ENCODE assay signal across 10 cellular contexts in the genomic region with DNA sequence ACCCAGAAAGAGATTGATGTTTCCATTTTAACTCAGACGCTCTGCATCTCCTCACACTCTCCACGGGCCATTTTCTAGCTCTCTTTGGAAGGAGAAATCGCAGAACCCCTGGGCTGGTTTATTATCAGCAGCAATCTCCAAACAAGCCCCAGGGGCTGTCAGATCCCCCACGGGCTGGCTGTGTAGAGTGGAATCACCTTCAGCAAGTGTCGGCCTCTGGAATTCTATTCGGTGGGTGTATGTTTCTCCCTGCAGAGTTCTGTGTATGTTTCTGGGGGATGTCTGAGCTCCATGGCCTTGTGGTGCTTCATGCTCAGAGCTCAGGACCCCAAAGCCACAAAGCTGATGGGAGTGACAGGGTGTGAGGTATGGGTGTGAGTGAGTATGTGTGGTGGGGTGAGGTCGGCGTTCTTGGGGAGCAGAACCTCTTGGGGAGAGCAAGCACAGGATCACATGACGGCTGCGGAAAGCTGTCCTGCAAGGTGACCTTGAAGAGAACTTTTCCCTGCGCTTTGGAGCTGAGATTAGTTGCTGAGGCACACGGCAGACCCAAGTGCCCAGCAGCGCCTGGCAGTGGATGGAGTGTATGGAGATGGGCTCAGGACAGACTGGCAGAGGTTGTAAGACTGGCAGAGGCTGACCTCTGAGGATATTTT. TPM values are rescaled to one million over a fixed set of nuclear protein-coding genes. Genes with fewer than 3 reads are reported as not detected.
DNase-seq lines count a peak whose midpoint lies in the region; ATAC-seq and TF ChIP-seq lines count a peak whose summit lies in the region.
"Had no signal": no experiment of that assay in that cellular context is flagged by ENCODE, and none has a peak within 500 bp of the region (broad histone marks: within the 10 kb centered on the region; RNA-seq: fewer than 3 reads in every experiment).

No MANE protein-coding gene starts in this region.

- H3K9me3 ChIP-seq in breast epithelium: no peaks in the 10 kb centered on the region
- no peaks in the 10 kb centered on the region for H3K9me3 ChIP-seq in mammary epithelial cell (replicated peaks; ENCODE audit: insufficient read depth, low read length)
- H3K9me3 ChIP-seq in psoas muscle: no peaks in the 10 kb centered on the region
- H3K9me3 ChIP-seq: A549 had no signal

- TF ChIP-seq CTCF in breast epithelium (IDR thresholded peaks at IDR 0.05) (no peak), mammary epithelial cell (conservative IDR thresholded peaks at IDR 0.05 in 1 of 2, IDR thresholded peaks at IDR 0.05 in 1 of 2; ENCODE audit: extremely low read depth in 1 of 2, insufficient read depth in 1 of 2, low read depth in 1 of 2, low read length in 2 of 2) (no peak), psoas muscle (IDR thresholded peaks at IDR 0.05) (no peak)

- H3K27me3 ChIP-seq in breast epithelium (no peaks in the 10 kb centered on the region), mammary epithelial cell (ENCODE audit: insufficient read depth, low read length) (no peaks in the 10 kb centered on the region), psoas muscle (ENCODE audit: insufficient read depth in 3 of 3, low read length in 2 of 3) (no peaks in the 10 kb centered on the region)

- dilution Hi-C loops in mammary epithelial cell (cut with HindIII; ENCODE audit: low sequenced_read_pairs): no loop called here

- peaks cover 1% of the 10 kb centered on the region for H3K79me2 ChIP-seq in mammary epithelial cell (ENCODE audit: insufficient read depth, low read length)

- DNase-seq in breast epithelium (ENCODE audit: low spot score in 2 of 2): no peak
- DNase-seq in mammary epithelial cell: no peak
- peak; percentile 65 for DNase-seq in left ventricle myocardium superior
- DNase-seq in psoas muscle: no peak
- DNase-seq in T-helper 2 cell: no peak
- DNase-seq in effector CD4-positive, alpha-beta T cell: no peak
- no peak for DNase-seq in cerebellar nuclear complex (lab: John Stamatoyannopoulos, UW)

- H3K36me3 ChIP-seq in breast epithelium: no peaks in the 10 kb centered on the region
- no peaks in the 10 kb centered on the region for H3K36me3 ChIP-seq in mammary epithelial cell (ENCODE audit: insufficient read depth, low read length)
- H3K36me3 ChIP-seq in psoas muscle (ENCODE audit: insufficient read depth in 1 of 2, low read depth in 1 of 2): no peaks in the 10 kb centered on the region

- intact Hi-C loops in breast epithelium (cut with DNase I; ENCODE audit: low total_unique reads): no loop called here
- intact Hi-C loops in mammary epithelial cell (cut with micrococcal nuclease): no loop called here
- intact Hi-C loops in left ventricle myocardium superior (cut with micrococcal nuclease): no loop called here
- intact Hi-C loops in psoas muscle (cut with DNase I): loop anchor here (5.0 kb wide), 1 partner anchor 34 kb away; no protein-coding TSS in a partner anchor

- H3K4me3 ChIP-seq in breast epithelium (peak overlapping the region in 2 of 3 donors; percentile 26 to 56), mammary epithelial cell (replicated peaks in 1 of 3; ENCODE audit: insufficient read depth in 1 of 3, low read depth in 2 of 3, low read length in 3 of 3) (no peak overlapping the region), psoas muscle (peak overlapping the region; percentile 63)
- H3K4me3 ChIP-seq: A549, SK-N-MC had no signal

- CTCF ChIA-PET in mammary epithelial cell (lab: Charles Lee; ENCODE audit: low non-redundant PET): no interaction called here

- H2AFZ ChIP-seq in mammary epithelial cell (ENCODE audit: low read depth, low read length): no peak overlapping the region

- no peak overlapping the region for H3K4me2 ChIP-seq in mammary epithelial cell (ENCODE audit: insufficient read depth, low read depth, low read length)
- H3K4me2 ChIP-seq: A549 had no signal

- BruUV-seq in mammary epithelial cell (replicated peaks; lab: Mats Ljungman, UMichigan): no TSS peak

- no peak overlapping the region for H3K9ac ChIP-seq in mammary epithelial cell (ENCODE audit: insufficient read depth, low read length)

- ATAC-seq in left ventricle myocardium superior: peak; percentile 61
- ATAC-seq in psoas muscle: peak in 2 of 4 donors; percentile 19 to 36
- no peak for ATAC-seq in HG03571 (IDR thresholded peaks at IDR 0.05; ENCODE audit: unreplicated experiment)

- H3K27ac ChIP-seq in breast epithelium (peak overlapping the region; percentile 73 to 76), mammary epithelial cell (ENCODE audit: insufficient read depth, low read depth, low read length) (no peak overlapping the region), psoas muscle (peak overlapping the region; percentile 90)
- H3K27ac ChIP-seq: A549, SK-N-MC had no signal

- in situ Hi-C loops in mammary epithelial cell (cut with MboI; ENCODE audit: low sequenced_read_pairs in 2 of 2): no loop called here

- H4K20me1 ChIP-seq in mammary epithelial cell (ENCODE audit: insufficient read depth, low read length): no peaks in the 10 kb centered on the region

- TF ChIP-seq POLR2A in breast epithelium (IDR thresholded peaks at IDR 0.05): no peak

- WGBS in mammary epithelial cell (ENCODE audit: low coverage, missing lambda C conversion rate): 72% methylated on average over 13 of the region's 13 CpGs
- WGBS in psoas muscle, 3 donors: 20 to 24% (median 21%) methylated on average over 13 of the region's 13 CpGs

- H3K4me1 ChIP-seq in breast epithelium: no peaks in the 10 kb centered on the region
- peaks cover 11% of the 10 kb centered on the region for H3K4me1 ChIP-seq in mammary epithelial cell (ENCODE audit: insufficient read depth, low read length)
- H3K4me1 ChIP-seq in psoas muscle: peaks cover 45% of the 10 kb centered on the region
- H3K4me1 ChIP-seq: A549 had no signal

RNA-seq across cellular contexts. Expression of a gene that starts 0.5 kb away (rescaled TPM):
- total RNA-seq in breast epithelium (1 to 10 TPM; 1.6 to 7.3 (median 1.8) TPM), mammary epithelial cell (1 to 10 TPM; 3.7 to 6.3 TPM), left ventricle myocardium superior (48.9 TPM), psoas muscle (10 to 100 TPM in 1 of 4 donors, 1 to 10 TPM in 3; 2.4 to 13.9 (median 5.0) TPM)
- polyA plus RNA-seq in mammary epithelial cell (9.4 TPM), psoas muscle (1 to 10 TPM in 1 of 3 donors, under 1 TPM in 2; 0.82 to 2.3 (median 0.93) TPM)
- 9.7 TPM for polyA minus RNA-seq in mammary epithelial cell

Comparison
In these comparisons a context has a peak if more than half of its experiments do, and no peak if none do; other contexts are left out.
1. H3K4me3 ChIP-seq: peak in breast epithelium (2 of 3) and psoas muscle (single experiment); none in mammary epithelial cell (0 of 3).
2. intact Hi-C loops: an anchor here in psoas muscle (5.0 kb wide); none called in breast epithelium, mammary epithelial cell and left ventricle myocardium superior.